ENCODE assay signal across 8 cellular contexts in genomic region chr17:57247913-57248312, GRCh38.
"Had no signal": no experiment of that assay in that cellular context is flagged by ENCODE, and none has a peak within 500 bp of the region (broad histone marks: within the 10 kb centered on the region; RNA-seq: fewer than 3 reads in every experiment).

No MANE protein-coding gene starts in this region.

- H3K4me2 ChIP-seq: KMS-11 had no signal

- FAIRE-seq: H54, HTR-8/SVneo had no signal

- H3K4me3 ChIP-seq: GM23248 had no signal

- H3K4me3 Mint-ChIP-seq: H9 had no signal

- H3K9ac ChIP-seq: GM23248, KMS-11 had no signal

- H3K27ac ChIP-seq: GM23248, KMS-11 had no signal

- DNase-seq: GM23248, GOT3, H9, HCEC 1CT, KBM-7 had no signal

- H2AFZ ChIP-seq: GM23248 had no signal

- H3K27ac Mint-ChIP-seq: H9 had no signal
